ENCODE assay signal across 2 cellular contexts in the genomic region with DNA sequence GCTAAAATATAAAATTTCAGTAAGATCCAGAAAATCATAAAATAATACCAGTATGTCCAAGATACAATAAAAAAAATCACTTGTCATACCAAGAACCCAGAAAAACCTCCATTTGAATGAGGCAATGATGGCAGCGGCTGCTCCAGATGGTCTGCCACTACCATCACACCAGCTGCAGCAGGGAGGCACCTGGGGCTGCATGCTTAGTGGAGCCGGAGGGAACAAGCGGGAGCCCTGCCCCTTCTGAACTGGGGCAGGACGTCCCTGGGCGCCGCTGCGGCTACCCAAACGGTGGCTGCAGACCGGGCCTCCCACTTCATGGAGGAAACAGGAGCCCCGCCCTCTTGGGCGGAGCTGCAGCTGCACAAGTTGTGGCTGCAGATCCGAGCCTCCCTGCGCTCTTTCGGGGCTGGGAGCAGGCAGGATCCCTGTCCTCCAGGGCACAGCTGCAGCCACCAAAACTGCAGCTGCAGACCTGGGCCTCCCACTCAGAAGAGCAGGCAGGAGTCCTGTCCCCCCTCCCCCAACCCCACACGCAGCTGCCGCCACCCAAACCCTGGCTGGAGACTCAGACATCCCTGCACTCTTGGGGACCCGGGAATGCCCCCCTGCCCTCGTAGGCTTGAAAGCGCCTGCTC.
TF ChIP-seq lines count a peak whose summit lies in the region.

No MANE protein-coding gene starts in this region.

TF ChIP-seq in HEK293, 187 proteins besides CTCF, POLR2A, EP300 and RAD21 (continued from another document and continues in another):
- TF ChIP-seq, protein P1, sequence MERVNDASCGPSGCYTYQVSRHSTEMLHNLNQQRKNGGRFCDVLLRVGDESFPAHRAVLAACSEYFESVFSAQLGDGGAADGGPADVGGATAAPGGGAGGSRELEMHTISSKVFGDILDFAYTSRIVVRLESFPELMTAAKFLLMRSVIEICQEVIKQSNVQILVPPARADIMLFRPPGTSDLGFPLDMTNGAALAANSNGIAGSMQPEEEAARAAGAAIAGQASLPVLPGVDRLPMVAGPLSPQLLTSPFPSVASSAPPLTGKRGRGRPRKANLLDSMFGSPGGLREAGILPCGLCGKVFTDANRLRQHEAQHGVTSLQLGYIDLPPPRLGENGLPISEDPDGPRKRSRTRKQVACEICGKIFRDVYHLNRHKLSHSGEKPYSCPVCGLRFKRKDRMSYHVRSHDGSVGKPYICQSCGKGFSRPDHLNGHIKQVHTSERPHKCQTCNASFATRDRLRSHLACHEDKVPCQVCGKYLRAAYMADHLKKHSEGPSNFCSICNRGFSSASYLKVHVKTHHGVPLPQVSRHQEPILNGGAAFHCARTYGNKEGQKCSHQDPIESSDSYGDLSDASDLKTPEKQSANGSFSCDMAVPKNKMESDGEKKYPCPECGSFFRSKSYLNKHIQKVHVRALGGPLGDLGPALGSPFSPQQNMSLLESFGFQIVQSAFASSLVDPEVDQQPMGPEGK (tag by site-specific recombination; IDR thresholded peaks at IDR 0.05), result peak; percentile 76
- TF ChIP-seq, protein P2, sequence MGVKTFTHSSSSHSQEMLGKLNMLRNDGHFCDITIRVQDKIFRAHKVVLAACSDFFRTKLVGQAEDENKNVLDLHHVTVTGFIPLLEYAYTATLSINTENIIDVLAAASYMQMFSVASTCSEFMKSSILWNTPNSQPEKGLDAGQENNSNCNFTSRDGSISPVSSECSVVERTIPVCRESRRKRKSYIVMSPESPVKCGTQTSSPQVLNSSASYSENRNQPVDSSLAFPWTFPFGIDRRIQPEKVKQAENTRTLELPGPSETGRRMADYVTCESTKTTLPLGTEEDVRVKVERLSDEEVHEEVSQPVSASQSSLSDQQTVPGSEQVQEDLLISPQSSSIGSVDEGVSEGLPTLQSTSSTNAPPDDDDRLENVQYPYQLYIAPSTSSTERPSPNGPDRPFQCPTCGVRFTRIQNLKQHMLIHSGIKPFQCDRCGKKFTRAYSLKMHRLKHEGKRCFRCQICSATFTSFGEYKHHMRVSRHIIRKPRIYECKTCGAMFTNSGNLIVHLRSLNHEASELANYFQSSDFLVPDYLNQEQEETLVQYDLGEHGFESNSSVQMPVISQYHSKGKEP (tag by site-specific recombination; IDR thresholded peaks at IDR 0.05), result peak; percentile 91
- TF ChIP-seq, protein P3, sequence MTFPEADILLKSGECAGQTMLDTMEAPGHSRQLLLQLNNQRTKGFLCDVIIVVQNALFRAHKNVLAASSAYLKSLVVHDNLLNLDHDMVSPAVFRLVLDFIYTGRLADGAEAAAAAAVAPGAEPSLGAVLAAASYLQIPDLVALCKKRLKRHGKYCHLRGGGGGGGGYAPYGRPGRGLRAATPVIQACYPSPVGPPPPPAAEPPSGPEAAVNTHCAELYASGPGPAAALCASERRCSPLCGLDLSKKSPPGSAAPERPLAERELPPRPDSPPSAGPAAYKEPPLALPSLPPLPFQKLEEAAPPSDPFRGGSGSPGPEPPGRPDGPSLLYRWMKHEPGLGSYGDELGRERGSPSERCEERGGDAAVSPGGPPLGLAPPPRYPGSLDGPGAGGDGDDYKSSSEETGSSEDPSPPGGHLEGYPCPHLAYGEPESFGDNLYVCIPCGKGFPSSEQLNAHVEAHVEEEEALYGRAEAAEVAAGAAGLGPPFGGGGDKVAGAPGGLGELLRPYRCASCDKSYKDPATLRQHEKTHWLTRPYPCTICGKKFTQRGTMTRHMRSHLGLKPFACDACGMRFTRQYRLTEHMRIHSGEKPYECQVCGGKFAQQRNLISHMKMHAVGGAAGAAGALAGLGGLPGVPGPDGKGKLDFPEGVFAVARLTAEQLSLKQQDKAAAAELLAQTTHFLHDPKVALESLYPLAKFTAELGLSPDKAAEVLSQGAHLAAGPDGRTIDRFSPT (tag by site-specific recombination; IDR thresholded peaks at IDR 0.05), result no peak
- TF ChIP-seq SP2 (tag by site-specific recombination; IDR thresholded peaks at IDR 0.05) (peak; percentile 71), ZBTB48 (tag by site-specific recombination; IDR thresholded peaks at IDR 0.05) (peak; percentile 82), ZBTB7A (tag by site-specific recombination; IDR thresholded peaks at IDR 0.05; ENCODE audit: low read depth) (no peak)
- TF ChIP-seq, protein P4, sequence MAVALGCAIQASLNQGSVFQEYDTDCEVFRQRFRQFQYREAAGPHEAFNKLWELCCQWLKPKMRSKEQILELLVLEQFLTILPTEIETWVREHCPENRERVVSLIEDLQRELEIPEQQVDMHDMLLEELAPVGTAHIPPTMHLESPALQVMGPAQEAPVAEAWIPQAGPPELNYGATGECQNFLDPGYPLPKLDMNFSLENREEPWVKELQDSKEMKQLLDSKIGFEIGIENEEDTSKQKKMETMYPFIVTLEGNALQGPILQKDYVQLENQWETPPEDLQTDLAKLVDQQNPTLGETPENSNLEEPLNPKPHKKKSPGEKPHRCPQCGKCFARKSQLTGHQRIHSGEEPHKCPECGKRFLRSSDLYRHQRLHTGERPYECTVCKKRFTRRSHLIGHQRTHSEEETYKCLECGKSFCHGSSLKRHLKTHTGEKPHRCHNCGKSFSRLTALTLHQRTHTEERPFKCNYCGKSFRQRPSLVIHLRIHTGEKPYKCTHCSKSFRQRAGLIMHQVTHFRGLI (tag by site-specific recombination; IDR thresholded peaks at IDR 0.05), result 0 out of 2 replicates have a peak, but pooled peaks have one; percentile 30

TF ChIP-seq in K562, 482 proteins besides CTCF, POLR2A, EP300 and RAD21 (continued from another document):
- no peak for TF ChIP-seq MED1 (CRISPR knock-in tag; IDR thresholded peaks at IDR 0.05; ENCODE audit: borderline replicate concordance)
- TF ChIP-seq, protein P5, sequence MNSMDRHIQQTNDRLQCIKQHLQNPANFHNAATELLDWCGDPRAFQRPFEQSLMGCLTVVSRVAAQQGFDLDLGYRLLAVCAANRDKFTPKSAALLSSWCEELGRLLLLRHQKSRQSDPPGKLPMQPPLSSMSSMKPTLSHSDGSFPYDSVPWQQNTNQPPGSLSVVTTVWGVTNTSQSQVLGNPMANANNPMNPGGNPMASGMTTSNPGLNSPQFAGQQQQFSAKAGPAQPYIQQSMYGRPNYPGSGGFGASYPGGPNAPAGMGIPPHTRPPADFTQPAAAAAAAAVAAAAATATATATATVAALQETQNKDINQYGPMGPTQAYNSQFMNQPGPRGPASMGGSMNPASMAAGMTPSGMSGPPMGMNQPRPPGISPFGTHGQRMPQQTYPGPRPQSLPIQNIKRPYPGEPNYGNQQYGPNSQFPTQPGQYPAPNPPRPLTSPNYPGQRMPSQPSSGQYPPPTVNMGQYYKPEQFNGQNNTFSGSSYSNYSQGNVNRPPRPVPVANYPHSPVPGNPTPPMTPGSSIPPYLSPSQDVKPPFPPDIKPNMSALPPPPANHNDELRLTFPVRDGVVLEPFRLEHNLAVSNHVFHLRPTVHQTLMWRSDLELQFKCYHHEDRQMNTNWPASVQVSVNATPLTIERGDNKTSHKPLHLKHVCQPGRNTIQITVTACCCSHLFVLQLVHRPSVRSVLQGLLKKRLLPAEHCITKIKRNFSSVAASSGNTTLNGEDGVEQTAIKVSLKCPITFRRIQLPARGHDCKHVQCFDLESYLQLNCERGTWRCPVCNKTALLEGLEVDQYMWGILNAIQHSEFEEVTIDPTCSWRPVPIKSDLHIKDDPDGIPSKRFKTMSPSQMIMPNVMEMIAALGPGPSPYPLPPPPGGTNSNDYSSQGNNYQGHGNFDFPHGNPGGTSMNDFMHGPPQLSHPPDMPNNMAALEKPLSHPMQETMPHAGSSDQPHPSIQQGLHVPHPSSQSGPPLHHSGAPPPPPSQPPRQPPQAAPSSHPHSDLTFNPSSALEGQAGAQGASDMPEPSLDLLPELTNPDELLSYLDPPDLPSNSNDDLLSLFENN (IDR thresholded peaks at IDR 0.05; ENCODE audit: low read depth in 2 of 2, low read length in 2 of 2), result no peak
- TF ChIP-seq SUPT5H (IDR thresholded peaks at IDR 0.05), result no peak
- peak; percentile 41; the same call in 1 of the 2 replicates for TF ChIP-seq RBFOX2 (IDR thresholded peaks at IDR 0.05; ENCODE audit: low read depth, low read length)
- no peak for TF ChIP-seq BCL6 (CRISPR knock-in tag; IDR thresholded peaks at IDR 0.05)
- TF ChIP-seq, protein P6, sequence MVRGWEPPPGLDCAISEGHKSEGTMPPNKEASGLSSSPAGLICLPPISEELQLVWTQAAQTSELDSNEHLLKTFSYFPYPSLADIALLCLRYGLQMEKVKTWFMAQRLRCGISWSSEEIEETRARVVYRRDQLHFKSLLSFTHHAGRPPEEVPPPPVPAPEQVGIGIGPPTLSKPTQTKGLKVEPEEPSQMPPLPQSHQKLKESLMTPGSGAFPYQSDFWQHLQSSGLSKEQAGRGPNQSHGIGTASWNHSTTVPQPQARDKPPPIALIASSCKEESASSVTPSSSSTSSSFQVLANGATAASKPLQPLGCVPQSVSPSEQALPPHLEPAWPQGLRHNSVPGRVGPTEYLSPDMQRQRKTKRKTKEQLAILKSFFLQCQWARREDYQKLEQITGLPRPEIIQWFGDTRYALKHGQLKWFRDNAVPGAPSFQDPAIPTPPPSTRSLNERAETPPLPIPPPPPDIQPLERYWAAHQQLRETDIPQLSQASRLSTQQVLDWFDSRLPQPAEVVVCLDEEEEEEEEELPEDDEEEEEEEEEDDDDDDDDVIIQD (CRISPR knock-in tag; IDR thresholded peaks at IDR 0.05), result no peak
- TF ChIP-seq NRF1 (conservative IDR thresholded peaks at IDR 0.05 in 1 of 2, IDR thresholded peaks at IDR 0.05 in 1 of 2), result peak in 1 of 2 experiments; percentile 41; a peak in 2 of 4 replicates
- TF ChIP-seq, protein P7, sequence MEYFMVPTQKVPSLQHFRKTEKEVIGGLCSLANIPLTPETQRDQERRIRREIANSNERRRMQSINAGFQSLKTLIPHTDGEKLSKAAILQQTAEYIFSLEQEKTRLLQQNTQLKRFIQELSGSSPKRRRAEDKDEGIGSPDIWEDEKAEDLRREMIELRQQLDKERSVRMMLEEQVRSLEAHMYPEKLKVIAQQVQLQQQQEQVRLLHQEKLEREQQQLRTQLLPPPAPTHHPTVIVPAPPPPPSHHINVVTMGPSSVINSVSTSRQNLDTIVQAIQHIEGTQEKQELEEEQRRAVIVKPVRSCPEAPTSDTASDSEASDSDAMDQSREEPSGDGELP (CRISPR knock-in tag; IDR thresholded peaks at IDR 0.05; ENCODE audit: borderline replicate concordance), result peak; percentile 43; the same call in 1 of the 2 replicates
- TF ChIP-seq, protein P8, sequence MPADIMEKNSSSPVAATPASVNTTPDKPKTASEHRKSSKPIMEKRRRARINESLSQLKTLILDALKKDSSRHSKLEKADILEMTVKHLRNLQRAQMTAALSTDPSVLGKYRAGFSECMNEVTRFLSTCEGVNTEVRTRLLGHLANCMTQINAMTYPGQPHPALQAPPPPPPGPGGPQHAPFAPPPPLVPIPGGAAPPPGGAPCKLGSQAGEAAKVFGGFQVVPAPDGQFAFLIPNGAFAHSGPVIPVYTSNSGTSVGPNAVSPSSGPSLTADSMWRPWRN (IDR thresholded peaks at IDR 0.05; ENCODE audit: low read depth), result no peak
- TF ChIP-seq, protein P9, sequence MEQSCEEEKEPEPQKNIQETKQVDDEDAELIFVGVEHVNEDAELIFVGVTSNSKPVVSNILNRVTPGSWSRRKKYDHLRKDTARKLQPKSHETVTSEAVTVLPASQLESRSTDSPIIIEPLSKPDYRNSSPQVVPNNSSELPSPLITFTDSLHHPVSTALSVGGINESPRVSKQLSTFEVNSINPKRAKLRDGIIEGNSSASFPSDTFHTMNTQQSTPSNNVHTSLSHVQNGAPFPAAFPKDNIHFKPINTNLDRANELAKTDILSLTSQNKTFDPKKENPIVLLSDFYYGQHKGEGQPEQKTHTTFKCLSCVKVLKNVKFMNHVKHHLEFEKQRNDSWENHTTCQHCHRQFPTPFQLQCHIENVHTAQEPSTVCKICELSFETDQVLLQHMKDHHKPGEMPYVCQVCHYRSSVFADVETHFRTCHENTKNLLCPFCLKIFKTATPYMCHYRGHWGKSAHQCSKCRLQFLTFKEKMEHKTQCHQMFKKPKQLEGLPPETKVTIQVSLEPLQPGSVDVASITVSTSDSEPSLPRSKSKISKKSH (CRISPR knock-in tag; IDR thresholded peaks at IDR 0.05), result no peak
- TF ChIP-seq MAZ (CRISPR knock-in tag; conservative IDR thresholded peaks at IDR 0.05 in 1 of 2, IDR thresholded peaks at IDR 0.05 in 1 of 2), result 0 out of 4 replicates have a peak, but pooled peaks of 1 of the 2 experiments have one; percentile 22
